Comparison of ENCODE assay signal across 18 cellular contexts in genomic region chr3:54294214-54294613, GRCh38.
A peak's percentile ranks its signal among the peaks of the same experiment; 100 is the strongest.
DNase-seq lines count a peak whose midpoint lies in the region; ATAC-seq and TF ChIP-seq lines count a peak whose summit lies in the region.
"Had no signal": no experiment of that assay in that cellular context is flagged by ENCODE, and none has a peak within 500 bp of the region (broad histone marks: within the 10 kb centered on the region; RNA-seq: fewer than 3 reads in every experiment).

No MANE protein-coding gene starts in this region.

- H3K9me3 Mint-ChIP-seq in GM23338 (no peaks in the 10 kb centered on the region; the same call in 2 of the 3 replicates), endodermal cell (peaks cover 5% of the 10 kb centered on the region), neural crest cell (no peaks in the 10 kb centered on the region)
- H3K9me3 Mint-ChIP-seq in activated CD8-positive, alpha-beta memory T cell treated with anti-CD3 and anti-CD28 coated beads, Interleukin-2, amount 10 ng/mL, durations not matched to agents 7 days and 5 days (ENCODE audit: low read depth), result no peaks in the 10 kb centered on the region

- H3K27ac Mint-ChIP-seq in GM23338 (no peak overlapping the region), endodermal cell (no peak overlapping the region), neural crest cell (ENCODE audit: unreplicated experiment) (no peak overlapping the region)
- no peak overlapping the region for H3K27ac Mint-ChIP-seq in activated CD8-positive, alpha-beta memory T cell treated with anti-CD3 and anti-CD28 coated beads, Interleukin-2, amount 10 ng/mL, durations not matched to agents 7 days and 5 days

- no peak overlapping the region for H3K9ac ChIP-seq in endodermal cell (ENCODE audit: extremely low read depth, low read length, poor library complexity, severe bottlenecking)

- no peaks in the 10 kb centered on the region for H3K27me3 Mint-ChIP-seq in GM23338 (ENCODE audit: insufficient read depth, low read depth, poor library complexity)
- peaks cover 8% of the 10 kb centered on the region for H3K27me3 Mint-ChIP-seq in endodermal cell (ENCODE audit: insufficient read depth)
- peaks cover 16% of the 10 kb centered on the region for H3K27me3 Mint-ChIP-seq in neural crest cell (ENCODE audit: low read depth)
- no peaks in the 10 kb centered on the region for H3K27me3 Mint-ChIP-seq in activated CD8-positive, alpha-beta memory T cell treated with anti-CD3 and anti-CD28 coated beads, Interleukin-2, amount 10 ng/mL, durations not matched to agents 7 days and 5 days

- H3K4me1 Mint-ChIP-seq in GM23338, result peaks cover 10% of the 10 kb centered on the region
- no peaks in the 10 kb centered on the region for H3K4me1 Mint-ChIP-seq in endodermal cell
- peaks cover under 1% of the 10 kb centered on the region for H3K4me1 Mint-ChIP-seq in neural crest cell
- H3K4me1 Mint-ChIP-seq in activated CD8-positive, alpha-beta memory T cell treated with anti-CD3 and anti-CD28 coated beads, Interleukin-2, amount 10 ng/mL, durations not matched to agents 7 days and 5 days, result no peaks in the 10 kb centered on the region

- H3F3A ChIP-seq in GM23338 (replicated peaks; ENCODE audit: low read depth), result no peaks in the 10 kb centered on the region

- H3K4me1 ChIP-seq in GM23338 (ENCODE audit: insufficient read depth) (no peaks in the 10 kb centered on the region), endodermal cell (ENCODE audit: control insufficient read depth, insufficient read depth, low read length) (no peaks in the 10 kb centered on the region), left lung (no peaks in the 10 kb centered on the region)
- H3K4me1 ChIP-seq: BE2C had no signal

- CTCF ChIA-PET in activated CD8-positive, alpha-beta memory T cell treated with anti-CD3 and anti-CD28 coated beads, Interleukin-2, amount 10 ng/mL, durations not matched to agents 7 days and 5 days (lab: Charles Lee), result no interaction called here

- TF ChIP-seq CTCF in GM23338 (conservative IDR thresholded peaks at IDR 0.05; ENCODE audit: low read depth in 2 of 2) (peak; percentile 48 to 49), NB4 (IDR thresholded peaks at IDR 0.05; ENCODE audit: low read depth, low read length) (no peak), endodermal cell (conservative IDR thresholded peaks at IDR 0.05) (peak; percentile 72), neural crest cell (conservative IDR thresholded peaks at IDR 0.05) (peak; percentile 28), left lung (IDR thresholded peaks at IDR 0.05) (no peak)

- TF ChIP-seq POLR2A in NB4 (IDR thresholded peaks at IDR 0.05; ENCODE audit: extremely low read depth, insufficient read length), result no peak

- ATAC-seq in GM23338 (peak; percentile 54), left lung (no peak)
- no peak for ATAC-seq in activated CD8-positive, alpha-beta memory T cell treated with anti-CD3 and anti-CD28 coated beads, Interleukin-2, amount 10 ng/mL, durations not matched to agents 7 days and 5 days
- ATAC-seq: PC-3 had no signal

- H3K4me3 ChIP-seq in GM23338, result no peak overlapping the region
- H3K4me3 ChIP-seq in NB4 (ENCODE audit: low read depth, low read length), result no peak overlapping the region
- no peak overlapping the region for H3K4me3 ChIP-seq in endodermal cell (ENCODE audit: low read length)
- H3K4me3 ChIP-seq in left lung, result no peak overlapping the region
- H3K4me3 ChIP-seq: SK-N-MC had no signal

- H3K36me3 Mint-ChIP-seq in GM23338 (ENCODE audit: low read depth) (no peaks in the 10 kb centered on the region), endodermal cell (ENCODE audit: low read depth) (no peaks in the 10 kb centered on the region), neural crest cell (ENCODE audit: low read depth) (no peaks in the 10 kb centered on the region)
- no peaks in the 10 kb centered on the region for H3K36me3 Mint-ChIP-seq in activated CD8-positive, alpha-beta memory T cell treated with anti-CD3 and anti-CD28 coated beads, Interleukin-2, amount 10 ng/mL, durations not matched to agents 7 days and 5 days

- H3K4me3 Mint-ChIP-seq in GM23338, result no peak overlapping the region
- H3K4me3 Mint-ChIP-seq in endodermal cell, result no peak overlapping the region
- H3K4me3 Mint-ChIP-seq in neural crest cell, result no peak overlapping the region
- no peak overlapping the region for H3K4me3 Mint-ChIP-seq in activated CD8-positive, alpha-beta memory T cell treated with anti-CD3 and anti-CD28 coated beads, Interleukin-2, amount 10 ng/mL, durations not matched to agents 7 days and 5 days

- H2AFZ ChIP-seq in GM23338, result no peak overlapping the region

- no peak overlapping the region for H3K27ac ChIP-seq in GM23338 (ENCODE audit: low read depth)
- H3K27ac ChIP-seq in endodermal cell (ENCODE audit: low read depth, low read length), result no peak overlapping the region
- H3K27ac ChIP-seq in left lung, result no peak overlapping the region
- H3K27ac ChIP-seq: SK-N-MC had no signal

- H3K27me3 ChIP-seq in GM23338 (ENCODE audit: insufficient read depth) (no peaks in the 10 kb centered on the region), endodermal cell (ENCODE audit: control insufficient read depth, insufficient read depth, low read length, poor library complexity, severe bottlenecking) (no peaks in the 10 kb centered on the region), left lung (no peaks in the 10 kb centered on the region)
- H3K27me3 ChIP-seq: BE2C had no signal

- H3K36me3 ChIP-seq in GM23338 (ENCODE audit: insufficient read depth) (no peaks in the 10 kb centered on the region), endodermal cell (ENCODE audit: control insufficient read depth, insufficient read depth, low read length) (no peaks in the 10 kb centered on the region), left lung (no peaks in the 10 kb centered on the region)
- H3K36me3 ChIP-seq: BE2C had no signal

- peaks cover 9% of the 10 kb centered on the region; the same call in 1 of the 2 replicates for H3K9me2 ChIP-seq in GM23338 (ENCODE audit: insufficient read depth)

- DNase-seq in GM23338 (ENCODE audit: low spot score) (peak; percentile 63), NB4 (ENCODE audit: low read depth) (peak; percentile 1), endodermal cell (peak; percentile 70), neural crest cell (ENCODE audit: low read depth, low spot score) (no peak), left lung (no peak), C1 segment of cervical spinal cord (lab: John Stamatoyannopoulos, UW) (no peak)
- DNase-seq in activated CD8-positive, alpha-beta memory T cell treated with anti-CD3 and anti-CD28 coated beads, Interleukin-2, amount 10 ng/mL, durations not matched to agents 7 days and 5 days, result no peak
- DNase-seq: BE2C; DMS53; Kasumi-1; MV-4-11; NCI-H1436 treated with DMSO at 0.1 percent for 48 hours; NCI-H2081 treated with DMSO at 0.1 percent for 48 hours; NCI-H2227 treated with DMSO at 0.1 percent for 48 hours; NCI-H526 treated with DMSO at 0.1 percent for 48 hours; NK-92 treated with Interleukin-12 subunit alpha and Interleukin-12 subunit beta, amount 100 ng/mL, for 24 hours; PC-3 had no signal

- H3K79me2 ChIP-seq in GM23338 (replicated peaks; ENCODE audit: insufficient read depth), result no peaks in the 10 kb centered on the region

- no peak overlapping the region for H3K4me2 ChIP-seq in GM23338

- H3K9me3 ChIP-seq in endodermal cell (ENCODE audit: control insufficient read depth, low read length) (no peaks in the 10 kb centered on the region), left lung (no peaks in the 10 kb centered on the region)
- H3K9me3 ChIP-seq: BE2C had no signal

- WGBS in endodermal cell (ENCODE audit: insufficient coverage in 1 of 2, insufficient read length in 1 of 2), 2 experiments, result 30 to 56% methylated on average over 3 to 4 of the region's 4 CpGs

- intact Hi-C loops in left lung (cut with DNase I), result no loop called here

- no peaks in the 10 kb centered on the region for H4K20me1 ChIP-seq in GM23338 (replicated peaks; ENCODE audit: insufficient read depth)

Comparison
In these comparisons a context has a peak if more than half of its experiments do, and no peak if none do; other contexts are left out.
1. DNase-seq: peak in GM23338 (single experiment), NB4 (single experiment) and endodermal cell (single experiment); none in neural crest cell (single experiment), left lung (0 of 2), activated CD8-positive, alpha-beta memory T cell treated with anti-CD3 and anti-CD28 coated beads, Interleukin-2, amount 10 ng/mL, durations not matched to agents 7 days and 5 days (single experiment) and C1 segment of cervical spinal cord (0 of 14).
2. CTCF ChIP-seq: peak in GM23338 (2 of 2), endodermal cell (single experiment) and neural crest cell (single experiment); none in NB4 (single experiment) and left lung (0 of 2).